Comparison of ENCODE assay signal across 8 cellular contexts in the genomic region with DNA sequence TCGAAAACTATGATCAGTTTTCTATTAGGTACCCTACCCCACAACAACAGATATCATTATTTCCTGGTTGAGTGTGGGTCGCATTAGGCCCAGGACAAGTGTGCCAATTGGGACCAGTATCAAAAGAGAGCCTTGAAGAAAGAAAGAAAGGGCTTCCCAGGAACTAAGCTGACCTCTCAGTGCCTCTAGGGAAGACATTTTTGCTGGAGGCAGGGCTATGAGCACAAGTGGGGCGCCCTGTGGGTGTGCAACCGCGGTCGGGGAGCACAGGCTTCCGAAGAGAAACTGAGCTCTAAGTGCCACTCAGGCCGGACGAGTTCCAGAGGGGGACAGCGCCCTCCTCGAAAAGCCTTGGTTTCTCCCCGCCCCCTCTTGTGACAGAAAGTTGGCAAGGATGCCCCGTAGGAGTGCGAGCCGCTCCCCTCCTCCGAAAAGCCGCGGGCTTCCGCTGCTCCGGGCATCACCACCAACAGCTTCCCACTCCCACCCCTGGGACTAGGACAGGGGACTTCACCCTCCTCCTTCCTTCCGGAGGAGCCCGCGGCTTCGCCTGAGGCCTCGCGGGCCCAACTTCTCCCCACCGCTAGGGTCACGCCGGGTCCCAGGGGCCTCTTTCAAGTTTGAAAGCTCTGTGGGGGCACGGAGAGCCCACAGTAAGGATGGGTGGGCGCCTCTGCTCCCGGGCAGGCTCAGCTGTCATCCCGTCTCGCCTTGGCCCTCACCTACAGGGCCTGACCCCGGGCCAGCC. TPM values are rescaled to one million over a fixed set of nuclear protein-coding genes. Genes with fewer than 3 reads are reported as not detected.
DNase-seq lines count a peak whose midpoint lies in the region; ATAC-seq and TF ChIP-seq lines count a peak whose summit lies in the region.

No MANE protein-coding gene starts in this region.

- H3K4me3 ChIP-seq in WI38 (ENCODE audit: low read depth, low read length), result peak overlapping the region; percentile 92
- H3K4me3 ChIP-seq in iPS-18a (ENCODE audit: low read length), result peak overlapping the region; percentile 39
- H3K4me3 ChIP-seq in smooth muscle cell, result peak overlapping the region; percentile 79

- no peaks in the 10 kb centered on the region for H3K9me3 ChIP-seq in iPS-18a (ENCODE audit: control insufficient read depth, low read depth, low read length)
- no peaks in the 10 kb centered on the region for H3K9me3 ChIP-seq in smooth muscle cell (replicated peaks; ENCODE audit: low read depth)

- peaks cover 6% of the 10 kb centered on the region for H3K79me2 ChIP-seq in smooth muscle cell (ENCODE audit: low read depth)

- H3K9ac ChIP-seq in iPS-18a (ENCODE audit: low read length) (no peak overlapping the region), smooth muscle cell (ENCODE audit: low read depth) (no peak overlapping the region)

- H3K4me1 ChIP-seq in iPS-18a (ENCODE audit: control insufficient read depth, low read depth, low read length) (peaks cover 14% of the 10 kb centered on the region), smooth muscle cell (ENCODE audit: low read depth) (peaks cover 52% of the 10 kb centered on the region)

- no peak for ATAC-seq in HG03520 (IDR thresholded peaks at IDR 0.05; ENCODE audit: unreplicated experiment)
- no peak for ATAC-seq in GM21528 (IDR thresholded peaks at IDR 0.05; ENCODE audit: low FRiP score, unreplicated experiment)
- no peak for ATAC-seq in HG03521 (IDR thresholded peaks at IDR 0.05; ENCODE audit: unreplicated experiment)
- no peak for ATAC-seq in GM21529 (IDR thresholded peaks at IDR 0.05; ENCODE audit: unreplicated experiment)

- peak overlapping the region; percentile 72 for H2AFZ ChIP-seq in smooth muscle cell (ENCODE audit: low read depth)

- peak; percentile 26 for DNase-seq in GM20000 (ENCODE audit: low spot score)
- no peak for DNase-seq in smooth muscle cell (lab: John Stamatoyannopoulos, UW; ENCODE audit: unreplicated experiment)

- H3K36me3 ChIP-seq in iPS-18a (ENCODE audit: control insufficient read depth, low read depth, low read length) (no peaks in the 10 kb centered on the region), smooth muscle cell (ENCODE audit: low read depth) (no peaks in the 10 kb centered on the region)

- H4K20me1 ChIP-seq in smooth muscle cell (ENCODE audit: low read depth), result peaks cover 27% of the 10 kb centered on the region

- H3K27me3 ChIP-seq in iPS-18a (ENCODE audit: control insufficient read depth, insufficient read depth, low read length) (peaks cover 99% of the 10 kb centered on the region), smooth muscle cell (ENCODE audit: low read depth) (peaks cover 70% of the 10 kb centered on the region)

- TF ChIP-seq CTCF in GM20000 (IDR thresholded peaks at IDR 0.05; ENCODE audit: extremely low read depth, missing control alignments) (no peak), WI38 (IDR thresholded peaks at IDR 0.05; ENCODE audit: low read depth, low read length) (0 out of 2 replicates have a peak, but pooled peaks have one; percentile 12), smooth muscle cell (IDR thresholded peaks at IDR 0.05; ENCODE audit: borderline replicate concordance, insufficient read depth, poor library complexity, severe bottlenecking) (no peak)

- peak overlapping the region; percentile 98 for H3K4me2 ChIP-seq in smooth muscle cell

- H3K27ac ChIP-seq in iPS-18a (ENCODE audit: low read length), result no peak overlapping the region
- H3K27ac ChIP-seq in smooth muscle cell (ENCODE audit: low read depth), result no peak overlapping the region

- H3F3A ChIP-seq in smooth muscle cell (ENCODE audit: low read depth), result peaks cover 6% of the 10 kb centered on the region

- 7% methylated on average over 34 of the region's 35 CpGs for WGBS in smooth muscle cell (ENCODE audit: low lambda C conversion rate)

RNA-seq across cellular contexts. Expression of a gene that starts 2.0 kb away (rescaled TPM):
- 18.7 and 31.0 TPM in 2 replicates for total RNA-seq in smooth muscle cell
- polyA plus RNA-seq in smooth muscle cell, result 22.9 and 26.1 TPM in 2 replicates

RNA-seq across cellular contexts. Expression of a gene that starts 4.0 kb away (rescaled TPM):
- total RNA-seq in smooth muscle cell, result 8.2 and 22.5 TPM in 2 replicates
- 5.9 and 6.0 TPM in 2 replicates for polyA plus RNA-seq in smooth muscle cell

Comparison
In these comparisons a context has a peak if more than half of its experiments do, and no peak if none do; other contexts are left out.
1. H3K4me3 ChIP-seq: peak in every context shown above with its lines; median percentile 92 in WI38; 79 in smooth muscle cell; 39 in iPS-18a.